Comparison of ENCODE assay signal across 19 cellular contexts in the genomic region with DNA sequence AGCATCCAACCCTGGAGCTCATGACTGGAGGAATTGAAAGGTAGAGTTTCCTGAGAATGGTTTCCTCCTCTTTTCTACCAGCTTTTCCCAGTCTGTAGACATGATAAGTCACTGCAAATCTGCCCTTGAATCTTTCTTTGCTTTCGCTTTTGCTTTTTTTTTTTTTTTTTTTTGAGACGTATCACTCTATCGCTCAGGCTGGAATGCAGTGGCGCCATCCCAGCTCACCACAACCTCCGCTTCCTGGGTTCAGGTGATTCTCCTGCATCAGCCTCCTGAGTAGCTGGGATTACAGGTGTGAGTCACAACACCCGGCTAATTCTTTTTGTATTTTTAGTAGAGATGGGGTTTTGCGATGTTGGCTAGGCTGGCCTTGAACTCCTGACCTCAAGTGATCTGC. TPM values are rescaled to one million over a fixed set of nuclear protein-coding genes. Genes with fewer than 3 reads are reported as not detected.
DNase-seq lines count a peak whose midpoint lies in the region; ATAC-seq and TF ChIP-seq lines count a peak whose summit lies in the region.
"Had no signal": no experiment of that assay in that cellular context is flagged by ENCODE, and none has a peak within 500 bp of the region (broad histone marks: within the 10 kb centered on the region; RNA-seq: fewer than 3 reads in every experiment).

No MANE protein-coding gene starts in this region.

- H2BK120ac ChIP-seq in H9 (ENCODE audit: low read depth, low read length, poor library complexity, severe bottlenecking): no peak overlapping the region

- H2BK5ac ChIP-seq in H9 (ENCODE audit: insufficient read length, low read length): no peak overlapping the region

- H3K56ac ChIP-seq in H9 (ENCODE audit: insufficient read length, low read depth, low read length): no peak overlapping the region

- no peaks in the 10 kb centered on the region for H3K9me3 Mint-ChIP-seq in CD4-positive, alpha-beta T cell
- H3K9me3 Mint-ChIP-seq in neural crest cell: no peaks in the 10 kb centered on the region
- H3K9me3 Mint-ChIP-seq in H9: no peaks in the 10 kb centered on the region; a peak in 1 of 5 replicates

- H3K79me1 ChIP-seq in H9 (ENCODE audit: insufficient read depth, low read depth, low read length, poor library complexity, severe bottlenecking): no peaks in the 10 kb centered on the region

- H3K27me3 ChIP-seq in CD4-positive, alpha-beta T cell (ENCODE audit: control insufficient read depth, insufficient read depth, low read length): no peaks in the 10 kb centered on the region
- H3K27me3 ChIP-seq in DND-41 (ENCODE audit: insufficient read depth, low read length, poor library complexity): no peaks in the 10 kb centered on the region
- no peaks in the 10 kb centered on the region for H3K27me3 ChIP-seq in adrenal gland
- H3K27me3 ChIP-seq in H9 (ENCODE audit: insufficient read depth, low read length): no peaks in the 10 kb centered on the region

- peaks cover 26% of the 10 kb centered on the region for H3K4me1 ChIP-seq in DND-41 (ENCODE audit: insufficient read depth, low read length)
- H3K4me1 ChIP-seq in adrenal gland (replicated peaks in 1 of 2): peaks cover 5 to 21% of the 10 kb centered on the region in 2 donors
- peaks cover 4% of the 10 kb centered on the region; the same call in 1 of the 2 replicates for H3K4me1 ChIP-seq in H9 (ENCODE audit: insufficient read depth, low read length)

- H3K4me3 ChIP-seq in DND-41 (ENCODE audit: low read depth in 1 of 2, low read length in 2 of 2) (no peak overlapping the region), adrenal gland (no peak overlapping the region)

- H2BK20ac ChIP-seq in H9 (ENCODE audit: low read depth, low read length, poor library complexity, severe bottlenecking): no peak overlapping the region

- H3K4me2 ChIP-seq in DND-41 (ENCODE audit: insufficient read depth, low read length) (peak overlapping the region; percentile 92; the same call in 1 of the 2 replicates), H9 (ENCODE audit: insufficient read depth, insufficient read length, low read length) (no peak overlapping the region)

- H3K9me3 ChIP-seq in CD4-positive, alpha-beta T cell (ENCODE audit: control insufficient read depth, low read length): no peaks in the 10 kb centered on the region
- H3K9me3 ChIP-seq in DND-41 (ENCODE audit: insufficient read depth, low read length, severe bottlenecking) (no peaks in the 10 kb centered on the region), adrenal gland (replicated peaks in 1 of 3) (no peaks in the 10 kb centered on the region), H9 (ENCODE audit: control insufficient read depth, low read depth, low read length) (no peaks in the 10 kb centered on the region)

- POLR2A ChIA-PET in CD4-positive, alpha-beta T cell (lab: Charles Lee): no interaction called here

- H3K9ac ChIP-seq in DND-41 (ENCODE audit: low read depth, low read length) (no peak overlapping the region), H9 (ENCODE audit: extremely low read depth, insufficient read length, low read length) (no peak overlapping the region)

- no peak for TF ChIP-seq CTCF in CD4-positive, alpha-beta T cell (IDR thresholded peaks at IDR 0.05)
- TF ChIP-seq CTCF in DND-41 (IDR thresholded peaks at IDR 0.05; ENCODE audit: borderline replicate concordance, extremely low read depth, low read length, poor library complexity, severe bottlenecking) (no peak), adrenal gland (IDR thresholded peaks at IDR 0.05) (no peak), neural crest cell (conservative IDR thresholded peaks at IDR 0.05) (no peak), H9 (conservative IDR thresholded peaks at IDR 0.05) (no peak)

- H3K4me3 Mint-ChIP-seq in CD4-positive, alpha-beta T cell: peak overlapping the region; percentile 69
- peak overlapping the region; percentile 80 for H3K4me3 Mint-ChIP-seq in neural crest cell
- H3K4me3 Mint-ChIP-seq in H9: no peak overlapping the region

- H3K14ac ChIP-seq in H9 (ENCODE audit: insufficient read depth, low read length): no peak overlapping the region

- H4K20me1 ChIP-seq in DND-41 (ENCODE audit: insufficient read depth, low read length) (no peaks in the 10 kb centered on the region), H9 (ENCODE audit: control insufficient read depth, insufficient read depth, insufficient read length) (no peaks in the 10 kb centered on the region)

- CTCF ChIA-PET in CD4-positive, alpha-beta T cell (lab: Charles Lee): interaction anchor here (0.7 kb wide), 1 partner anchor 53 kb away, joined by 3 read pairs; no protein-coding TSS in a partner anchor

- no peak overlapping the region for H3K4ac ChIP-seq in H9 (ENCODE audit: low read depth, low read length)

- H3K27me3 Mint-ChIP-seq in CD4-positive, alpha-beta T cell: peaks cover 8% of the 10 kb centered on the region
- peaks cover 7% of the 10 kb centered on the region for H3K27me3 Mint-ChIP-seq in neural crest cell (ENCODE audit: low read depth)
- H3K27me3 Mint-ChIP-seq in H9 (ENCODE audit: low read depth): peaks cover 21% of the 10 kb centered on the region

- no peak overlapping the region for H4K5ac ChIP-seq in H9 (ENCODE audit: insufficient read length, low read depth, low read length)

- H2AFZ ChIP-seq in DND-41 (ENCODE audit: low read depth, low read length): no peak overlapping the region
- H2AFZ ChIP-seq in H9 (ENCODE audit: low read length): no peak overlapping the region

- no peak overlapping the region for H3K23ac ChIP-seq in H9 (ENCODE audit: insufficient read length, low read depth, low read length)

- H3K36me3 Mint-ChIP-seq in CD4-positive, alpha-beta T cell (ENCODE audit: low read depth): peaks cover 9% of the 10 kb centered on the region
- no peaks in the 10 kb centered on the region for H3K36me3 Mint-ChIP-seq in neural crest cell (ENCODE audit: low read depth)
- H3K36me3 Mint-ChIP-seq in H9 (ENCODE audit: insufficient read depth in 1 of 3, low read depth in 3 of 3): no peaks in the 10 kb centered on the region
- H3K36me3 Mint-ChIP-seq: CD14-positive monocyte had no signal

- H3K79me2 ChIP-seq in DND-41 (ENCODE audit: insufficient read depth, low read length) (0 out of 2 replicates have a peak, but pooled peaks cover 2% of the 10 kb centered on the region), H9 (ENCODE audit: insufficient read depth, low read length) (no peaks in the 10 kb centered on the region)

- no peak overlapping the region for H2AK5ac ChIP-seq in H9 (ENCODE audit: insufficient read length, low read length)

- no peaks in the 10 kb centered on the region for H3K36me3 ChIP-seq in DND-41 (ENCODE audit: insufficient read depth, low read length)
- H3K36me3 ChIP-seq in adrenal gland (replicated peaks in 1 of 2): no peaks in the 10 kb centered on the region

- TF ChIP-seq POLR2A in adrenal gland (IDR thresholded peaks at IDR 0.05): no peak

- no peak overlapping the region for H3K27ac ChIP-seq in CD4-positive, alpha-beta T cell (ENCODE audit: low read depth, low read length)
- H3K27ac ChIP-seq in DND-41 (ENCODE audit: low read length) (no peak overlapping the region), adrenal gland (peak overlapping the region in 3 of 5 donors; percentile 6 to 59 (median 33)), H9 (ENCODE audit: insufficient read length, low read depth, low read length) (no peak overlapping the region)
- H3K27ac ChIP-seq: SK-N-MC had no signal

- no peak for ATAC-seq in CD4-positive, alpha-beta T cell (ENCODE audit: poor library complexity)
- no peak for ATAC-seq in DND-41 (ENCODE audit: insufficient read depth, low read depth)
- ATAC-seq in activated CD4-positive, CD25-positive, alpha-beta regulatory T cell treated with anti-CD3 and anti-CD28 coated beads, Interleukin-2, amount 50 U/mL, for 24 hours: no peak
- ATAC-seq in GM18909 (IDR thresholded peaks at IDR 0.05; ENCODE audit: poor library complexity, unreplicated experiment): no peak

- H3K18ac ChIP-seq in H9 (ENCODE audit: insufficient read length, low read depth, low read length): no peak overlapping the region

- no peak overlapping the region for H4K91ac ChIP-seq in H9 (ENCODE audit: insufficient read length, low read depth, low read length)

- no peak overlapping the region for H2BK15ac ChIP-seq in H9 (ENCODE audit: low read depth, low read length)

- H2BK12ac ChIP-seq in H9 (ENCODE audit: insufficient read length, low read depth, low read length): no peak overlapping the region

- no peak overlapping the region for H3K27ac Mint-ChIP-seq in CD4-positive, alpha-beta T cell
- H3K27ac Mint-ChIP-seq in neural crest cell (ENCODE audit: unreplicated experiment): no peak overlapping the region
- no peak overlapping the region for H3K27ac Mint-ChIP-seq in H9
- H3K27ac Mint-ChIP-seq: CD14-positive monocyte had no signal

- H3K4me1 Mint-ChIP-seq in CD4-positive, alpha-beta T cell (ENCODE audit: low read depth): peaks cover 15% of the 10 kb centered on the region
- peaks cover 27% of the 10 kb centered on the region for H3K4me1 Mint-ChIP-seq in neural crest cell
- H3K4me1 Mint-ChIP-seq in H9: peaks cover 25 to 44% of the 10 kb centered on the region in 2 experiments

- peaks cover 9% of the 10 kb centered on the region for H3K23me2 ChIP-seq in H9 (ENCODE audit: insufficient read length, low read depth, low read length, poor library complexity, severe bottlenecking)

- H3T11ph ChIP-seq in H9 (ENCODE audit: low read length): no peak overlapping the region

- intact Hi-C loops in CD4-positive, alpha-beta T cell (cut with DNase I, micrococcal nuclease): loop anchor here (5.0 to 10.0 kb wide), 4 partner anchors 132 to 642 kb away; a partner anchor contains a TSS
- intact Hi-C loops in adrenal gland (cut with DNase I): no loop called here

- WGBS in adrenal gland, 4 donors: 62 to 76% (median 68%) methylated on average over 6 to 7 of the region's 7 CpGs
- WGBS in H9 (ENCODE audit: extremely low coverage, insufficient read length, low lambda C conversion rate): no CpG with 5 or more reads among the region's 7 CpGs

- no peak overlapping the region for H4K8ac ChIP-seq in H9 (replicated peaks; ENCODE audit: insufficient read length, low read depth, low read length)

- DNase-seq in CD4-positive, alpha-beta T cell: no peak
- DNase-seq in DND-41: no peak
- peak in 3 of 7 donors; percentile 32 to 47 (median 38) for DNase-seq in adrenal gland
- no peak for DNase-seq in neural crest cell (ENCODE audit: low read depth, low spot score)
- no peak for DNase-seq in H9
- DNase-seq: AML-193, Calu3, EL, KG1, MV-4-11, NCI-H187, NCI-H2107, NCI-H510A, NCI-H748 treated with DMSO at 0.1 percent for 48 hours, SHP77 had no signal

RNA-seq across cellular contexts. Expression of a gene that starts 1.7 kb away (rescaled TPM):
- total RNA-seq in CD4-positive, alpha-beta T cell: under 1 TPM in 1 of 2 experiments, not detected in 1; 0.17 TPM
- total RNA-seq in adrenal gland (1 to 10 TPM in 7 of 8 donors, under 1 TPM in 1; 0.42 to 9.2 (median 4.6) TPM), neural crest cell (1.2 and 1.4 TPM in 2 replicates), H9 (2021) (0.46 and 0.50 TPM in 2 replicates)
- polyA plus RNA-seq in adrenal gland: 10 to 100 TPM in 1 of 3 donors, 1 to 10 TPM in 2; 3.5 to 13.5 (median 4.3) TPM
- polyA plus RNA-seq: CD14-positive monocyte had no signal

RNA-seq across cellular contexts. Expression of a gene that starts 4.5 kb away (rescaled TPM):
- total RNA-seq in CD4-positive, alpha-beta T cell: under 1 TPM; 0.63 to 0.87 TPM
- total RNA-seq in adrenal gland: 10 to 100 TPM in 6 of 8 donors, 1 to 10 TPM in 2; 8.9 to 26.9 (median 12.4) TPM
- 10 to 100 TPM; 21.6 to 34.3 (median 28.6) TPM for polyA plus RNA-seq in adrenal gland
- 2.3 and 2.4 TPM in 2 replicates for total RNA-seq in neural crest cell
- 2.9 and 4.3 TPM in 2 replicates for total RNA-seq in H9 (2021)

Comparison
In these comparisons a context has a peak if more than half of its experiments do, and no peak if none do; other contexts are left out.
1. H3K27ac ChIP-seq: peak in adrenal gland (3 of 5); none in CD4-positive, alpha-beta T cell (single experiment), DND-41 (single experiment) and H9 (single experiment).
2. H3K4me3 Mint-ChIP-seq: peak in CD4-positive, alpha-beta T cell (single experiment) and neural crest cell (single experiment); none in H9 (0 of 2).
3. intact Hi-C loops: an anchor here in CD4-positive, alpha-beta T cell (5.0 to 10.0 kb wide); none called in adrenal gland.